ENCODE assay signal across 8 cellular contexts in the genomic region with DNA sequence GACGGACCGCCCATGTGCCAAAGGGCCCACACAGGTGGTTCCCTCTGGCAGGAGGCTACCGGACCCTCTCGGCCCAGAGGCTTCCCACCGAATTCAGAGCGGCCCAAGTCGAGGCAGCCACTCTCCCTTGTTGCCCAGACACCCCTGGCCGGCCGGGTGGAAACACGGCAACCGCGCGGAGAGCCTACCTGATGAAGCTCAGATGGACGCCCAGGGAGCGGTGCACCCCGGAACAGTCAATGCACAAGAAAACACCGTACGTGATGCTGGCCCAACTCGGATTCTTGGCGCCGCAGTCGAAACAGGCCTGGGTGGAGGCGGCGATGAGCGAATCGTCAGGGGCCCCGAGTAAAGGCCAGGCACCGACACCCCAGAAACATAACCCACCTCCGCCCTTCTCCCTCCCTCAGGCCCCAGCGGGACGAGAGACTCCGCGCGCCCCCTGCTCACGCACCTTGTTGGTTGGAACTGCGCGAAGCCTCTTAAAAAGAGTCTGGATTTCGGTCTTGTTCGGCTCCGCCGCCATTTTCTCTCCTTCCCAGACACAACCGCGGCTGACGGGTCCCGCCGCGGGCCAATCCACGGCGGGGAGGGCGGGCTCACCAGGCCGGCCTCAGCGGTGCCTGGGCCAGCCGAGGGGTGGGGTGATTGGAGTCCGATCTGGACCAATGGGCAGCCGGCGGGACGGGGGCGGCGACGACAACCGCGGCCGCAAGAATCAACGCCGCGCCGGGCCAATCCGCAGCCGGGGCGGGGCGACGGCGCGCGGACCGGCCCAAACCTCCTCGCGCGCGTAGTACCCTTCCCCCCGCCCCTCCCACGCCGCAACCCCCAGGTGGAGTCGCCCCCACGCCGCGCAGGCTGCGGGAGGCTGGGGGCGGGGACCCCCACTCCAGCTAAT. TPM values are rescaled to one million over a fixed set of nuclear protein-coding genes. Genes with fewer than 3 reads are reported as not detected.
DNase-seq lines count a peak whose midpoint lies in the region; ATAC-seq, FAIRE-seq and TF ChIP-seq lines count a peak whose summit lies in the region.

A gene (minus strand): TSS at position 552 of the 901 bp plus-strand sequence. CDS start 26 bp downstream, at position 526.

- peak within 1 kb of the TSS; percentile 97 for H3K27ac Mint-ChIP-seq in central memory CD8-positive, alpha-beta T cell (ENCODE audit: low read depth)

- H3K4me2 ChIP-seq in keratinocyte (ENCODE audit: control insufficient read depth, extremely low read depth, insufficient read depth, low read depth, low read length), result peak within 1 kb of the TSS; percentile 97

- H3K36me3 ChIP-seq in keratinocyte (ENCODE audit: control insufficient read depth in 2 of 2, extremely low read depth in 1 of 2, insufficient read depth in 2 of 2, low read length in 2 of 2), result peaks cover 41 to 42% of the 10 kb centered on the region in 2 experiments

- H3K9ac ChIP-seq in keratinocyte (ENCODE audit: control insufficient read depth, extremely low read depth, insufficient read depth, low read length), result peak within 1 kb of the TSS; percentile 99

- H3K79me2 ChIP-seq in keratinocyte (ENCODE audit: control insufficient read depth, insufficient read depth, low read length), result peaks cover 55% of the 10 kb centered on the region

- H2AFZ ChIP-seq in keratinocyte (ENCODE audit: control insufficient read depth, low read length), result peak within 1 kb of the TSS; percentile 95

- DNase-seq in AML-193 (lab: John Stamatoyannopoulos, UW) (peak; percentile 82 to 84), NCI-H446 (lab: John Stamatoyannopoulos, UW) (peak; percentile 81 to 98), keratinocyte (ENCODE audit: low read depth, low spot score) (peak; percentile 54)
- DNase-seq in central memory CD8-positive, alpha-beta T cell (ENCODE audit: low spot score in 2 of 2), result peak; percentile 89 to 93
- DNase-seq in stimulated activated CD4-positive, alpha-beta T cell treated with anti-CD3 and anti-CD28 coated beads, Interleukin-12 subunit alpha, Interleukin-12 subunit beta, amount 100 ng/mL, for 48 hours (ENCODE audit: low read depth in 2 of 3, low spot score in 1 of 3), result peak; percentile 87 to 97 (median 93)

- peak; percentile 87 for ATAC-seq in GM19043 (IDR thresholded peaks at IDR 0.05; ENCODE audit: low read depth, unreplicated experiment)
- ATAC-seq in HG03354 (IDR thresholded peaks at IDR 0.05; ENCODE audit: poor library complexity, severe bottlenecking, unreplicated experiment), result peak; percentile 86
- ATAC-seq in activated CD4-positive, CD25-positive, alpha-beta regulatory T cell treated with anti-CD3 and anti-CD28 coated beads, Interleukin-2, amount 50 U/mL, for 24 hours, result peak; percentile 95 to 98
- ATAC-seq in central memory CD8-positive, alpha-beta T cell (replicated peaks; ENCODE audit: extremely low read depth, poor library complexity, severe bottlenecking), result peak; percentile 94

- TF ChIP-seq CTCF in keratinocyte (optimal IDR thresholded peaks at IDR 0.05 in 1 of 3, IDR thresholded peaks at IDR 0.05 in 1 of 3, conservative IDR thresholded peaks at IDR 0.05 in 1 of 3; ENCODE audit: extremely low read depth in 1 of 3, insufficient read depth in 2 of 3, low read length in 3 of 3), result no peak

- H3K4me3 Mint-ChIP-seq in central memory CD8-positive, alpha-beta T cell, result peak within 1 kb of the TSS; percentile 98

- H3K27ac ChIP-seq in keratinocyte (ENCODE audit: control insufficient read depth, insufficient read depth, low read length), result peak within 1 kb of the TSS; percentile 98

- H3K4me1 ChIP-seq in keratinocyte (ENCODE audit: control insufficient read depth, extremely low read depth, insufficient read depth, low read length), result peaks cover 20% of the 10 kb centered on the region

- H3K36me3 Mint-ChIP-seq in central memory CD8-positive, alpha-beta T cell (ENCODE audit: insufficient read depth), result peaks cover 24% of the 10 kb centered on the region

- no peaks in the 10 kb centered on the region for H3K27me3 Mint-ChIP-seq in central memory CD8-positive, alpha-beta T cell

- dilution Hi-C loops in keratinocyte (cut with MboI; ENCODE audit: extremely low pct_ligation_motif_present, low sequenced_read_pairs), result no loop called here

- no peaks in the 10 kb centered on the region for H3K9me1 ChIP-seq in keratinocyte (ENCODE audit: control insufficient read depth, extremely low read depth, insufficient read depth, low read length)

- H3K4me3 ChIP-seq in keratinocyte (ENCODE audit: control insufficient read depth in 2 of 3, extremely low read depth in 1 of 3, insufficient read depth in 2 of 3, low read depth in 1 of 3, low read length in 3 of 3), result peak within 1 kb of the TSS; percentile 92 to 99 (median 94)

- no peak for FAIRE-seq in keratinocyte (lab: Jason Lieb, UNC)

- H3K27me3 ChIP-seq in keratinocyte (ENCODE audit: control insufficient read depth, extremely low read depth, insufficient read depth, low read length), result no peaks in the 10 kb centered on the region

- H3K9me3 ChIP-seq in keratinocyte (ENCODE audit: control insufficient read depth, low read depth, low read length), result no peaks in the 10 kb centered on the region

- H4K20me1 ChIP-seq in keratinocyte (ENCODE audit: control insufficient read depth, extremely low read depth, insufficient read depth, low read length), result peaks cover 5% of the 10 kb centered on the region

- no peaks in the 10 kb centered on the region for H3K9me3 Mint-ChIP-seq in central memory CD8-positive, alpha-beta T cell

- H3K4me1 Mint-ChIP-seq in central memory CD8-positive, alpha-beta T cell, result peaks cover 48% of the 10 kb centered on the region

RNA-seq across cellular contexts. Expression of the gene that starts here (rescaled TPM):
- polyA plus RNA-seq in keratinocyte, result 51.0 to 79.9 TPM (median 55.2 TPM) in 3 replicates
- polyA plus RNA-seq in keratinocyte (2011; ENCODE audit: low read depth), result 39.7 TPM
- polyA plus RNA-seq in keratinocyte (2011; cell fraction: cytosol; rRNA removed), result 35.1 and 48.3 TPM in 2 replicates
- 118 and 129 TPM in 2 replicates for polyA plus RNA-seq in keratinocyte (2011; cell fraction: nucleus; rRNA removed)
- polyA plus RNA-seq in keratinocyte (2012; ENCODE audit: low replicate concordance), result 55.3 and 67.5 TPM in 2 replicates
- polyA minus RNA-seq in keratinocyte, result 75.8 to 109 TPM (median 82.7 TPM) in 3 replicates
- polyA minus RNA-seq in keratinocyte (2011; cell fraction: cytosol; rRNA and poly(A)+ RNA removed), result 41.2 TPM
- polyA minus RNA-seq in keratinocyte (2011; cell fraction: nucleus; rRNA and poly(A)+ RNA removed), result 55.5 and 67.6 TPM in 2 replicates

Comparison
In these comparisons a context has a peak if more than half of its experiments do, and no peak if none do; other contexts are left out.
1. Peak in every context shown above with its lines: DNase-seq, ATAC-seq, H3K4me3 ChIP-seq and H3K27ac ChIP-seq.